In the genomic region with DNA sequence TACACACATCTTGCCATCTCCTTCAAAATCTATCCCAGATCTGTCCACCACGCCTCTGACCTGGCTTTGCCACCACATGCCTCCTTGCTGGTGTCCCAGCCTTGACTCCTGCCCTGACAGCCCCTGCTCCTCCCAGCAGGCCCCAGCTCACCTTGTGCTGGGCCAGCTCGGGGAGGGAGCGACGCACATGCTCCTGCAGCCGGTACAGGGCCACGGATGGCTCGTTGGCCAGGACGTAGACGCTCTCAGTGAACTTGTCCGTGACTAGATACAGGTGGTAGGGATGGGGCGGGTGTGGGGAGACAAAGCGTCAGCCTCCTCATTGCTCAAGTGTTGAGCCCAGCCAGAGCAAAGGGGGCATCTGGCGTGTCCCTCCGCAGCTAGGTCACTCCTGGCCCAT, we compare ENCODE assay signal across 23 cellular contexts. TPM values are rescaled to one million over a fixed set of nuclear protein-coding genes. Genes with fewer than 3 reads are reported as not detected.
DNase-seq lines count a peak whose midpoint lies in the region; ATAC-seq and TF ChIP-seq lines count a peak whose summit lies in the region.
"Had no signal": no experiment of that assay in that cellular context is flagged by ENCODE, and none has a peak within 500 bp of the region (broad histone marks: within the 10 kb centered on the region; RNA-seq: fewer than 3 reads in every experiment).

No MANE protein-coding gene starts in this region.

- no peak for ATAC-seq in activated B cell treated with CpG ODN at 0.5 μM for 24 hours (ENCODE audit: low read depth)
- ATAC-seq in lower lobe of right lung: no peak
- no peak for ATAC-seq in heart left ventricle

- intact Hi-C loops in activated B cell treated with CpG ODN at 0.5 μM for 24 hours (cut with micrococcal nuclease) (no loop called here), lower lobe of right lung (cut with DNase I) (no loop called here), thyroid gland (cut with DNase I) (no loop called here), ovary (cut with DNase I) (no loop called here), heart left ventricle (cut with DNase I) (loop anchor here in 1 of 10 donors (10.0 kb wide), 1 partner anchor 158 kb away; no protein-coding TSS in a partner anchor)

- H3K27me3 Mint-ChIP-seq in activated naive CD4-positive, alpha-beta T cell treated with anti-CD3 and anti-CD28 coated beads, Interleukin-2, amount 10 ng/mL, durations not matched to agents 7 days and 5 days: no peaks in the 10 kb centered on the region
- H3K27me3 Mint-ChIP-seq in activated B cell treated with CpG ODN at 0.5 μM for 24 hours (no peaks in the 10 kb centered on the region), type B pancreatic cell (no peaks in the 10 kb centered on the region)
- H3K27me3 Mint-ChIP-seq: naive thymus-derived CD4-positive, alpha-beta T cell had no signal

- H3K27ac ChIP-seq in lower lobe of right lung: peak overlapping the region; percentile 8
- H3K27ac ChIP-seq in thyroid gland: no peak overlapping the region
- no peak overlapping the region for H3K27ac ChIP-seq in ovary
- H3K27ac ChIP-seq in heart left ventricle: no peak overlapping the region
- H3K27ac ChIP-seq: left ventricle myocardium inferior, pancreas, suprapubic skin, vagina had no signal

- peaks cover 3% of the 10 kb centered on the region for H3K9me3 Mint-ChIP-seq in activated naive CD4-positive, alpha-beta T cell treated with anti-CD3 and anti-CD28 coated beads, Interleukin-2, amount 10 ng/mL, durations not matched to agents 7 days and 5 days
- H3K9me3 Mint-ChIP-seq in activated B cell treated with CpG ODN at 0.5 μM for 24 hours (peaks cover 3% of the 10 kb centered on the region), type B pancreatic cell (no peaks in the 10 kb centered on the region)
- H3K9me3 Mint-ChIP-seq: brain had no signal

- DNase-seq in activated naive CD4-positive, alpha-beta T cell treated with anti-CD3 and anti-CD28 coated beads, Interleukin-2, amount 10 ng/mL, durations not matched to agents 7 days and 5 days: no peak
- no peak for DNase-seq in activated naive CD4-positive, alpha-beta T cell treated with Interleukin-2 at 50 U/mL for 16 hours
- DNase-seq in activated B cell treated with CpG ODN at 0.5 μM for 24 hours (no peak), lower lobe of right lung (no peak), type B pancreatic cell (ENCODE audit: extremely low spot score, unreplicated experiment) (no peak), thyroid gland (no peak), ovary (no peak), heart left ventricle (no peak)
- DNase-seq: left ventricle myocardium inferior; MG63; midbrain; naive thymus-derived CD4-positive, alpha-beta T cell; NCI-H2029 treated with DMSO at 0.1 percent for 48 hours; NCI-H526; pancreas; retina; SW 1271; T-helper 9 cell had no signal

- no peaks in the 10 kb centered on the region for H3K9me3 ChIP-seq in lower lobe of right lung
- no peaks in the 10 kb centered on the region for H3K9me3 ChIP-seq in thyroid gland
- H3K9me3 ChIP-seq in ovary: no peaks in the 10 kb centered on the region
- H3K9me3 ChIP-seq in heart left ventricle: no peaks in the 10 kb centered on the region
- H3K9me3 ChIP-seq: left ventricle myocardium inferior, MG63, pancreas, suprapubic skin, vagina had no signal

- peaks cover 24% of the 10 kb centered on the region for H3K4me1 ChIP-seq in lower lobe of right lung
- H3K4me1 ChIP-seq in thyroid gland: peaks cover 16 to 26% of the 10 kb centered on the region in 2 donors
- peaks cover 4% of the 10 kb centered on the region for H3K4me1 ChIP-seq in ovary (ENCODE audit: insufficient read depth)
- H3K4me1 ChIP-seq in heart left ventricle: peaks cover 4 to 33% (median 24%) of the 10 kb centered on the region in 12 donors

- no peak for TF ChIP-seq POLR2A in thyroid gland (IDR thresholded peaks at IDR 0.05)
- no peak for TF ChIP-seq POLR2A in ovary (IDR thresholded peaks at IDR 0.05)
- TF ChIP-seq POLR2A in heart left ventricle (IDR thresholded peaks at IDR 0.05): no peak

- peaks cover 23% of the 10 kb centered on the region for H3K36me3 ChIP-seq in lower lobe of right lung
- peaks cover 6 to 12% of the 10 kb centered on the region in 2 donors for H3K36me3 ChIP-seq in thyroid gland
- H3K36me3 ChIP-seq in ovary: no peaks in the 10 kb centered on the region
- peaks cover 0 to 43% (median 24%) of the 10 kb centered on the region in 9 donors for H3K36me3 ChIP-seq in heart left ventricle
- H3K36me3 ChIP-seq: pancreas had no signal

- H3K27me3 ChIP-seq in lower lobe of right lung (ENCODE audit: low read depth) (no peaks in the 10 kb centered on the region), thyroid gland (no peaks in the 10 kb centered on the region), ovary (no peaks in the 10 kb centered on the region), heart left ventricle (no peaks in the 10 kb centered on the region)
- H3K27me3 ChIP-seq: MG63, pancreas, suprapubic skin, vagina had no signal

- H3K4me3 ChIP-seq in lower lobe of right lung: no peak overlapping the region
- no peak overlapping the region for H3K4me3 ChIP-seq in thyroid gland (replicated peaks in 1 of 3)
- no peak overlapping the region for H3K4me3 ChIP-seq in ovary
- H3K4me3 ChIP-seq in heart left ventricle: no peak overlapping the region
- H3K4me3 ChIP-seq: left ventricle myocardium inferior, MG63, pancreas, suprapubic skin, vagina had no signal

- POLR2A ChIA-PET in activated B cell treated with CpG ODN at 0.5 μM for 24 hours (lab: Charles Lee): no interaction called here

- CTCF ChIA-PET in activated naive CD4-positive, alpha-beta T cell treated with anti-CD3 and anti-CD28 coated beads, Interleukin-2, amount 10 ng/mL, durations not matched to agents 7 days and 5 days (lab: Charles Lee): no interaction called here
- CTCF ChIA-PET in activated B cell treated with CpG ODN at 0.5 μM for 24 hours (lab: Charles Lee): interaction anchor here (0.7 kb wide), 1 partner anchor 178 kb away, joined by 3 read pairs; no protein-coding TSS in a partner anchor

- TF ChIP-seq CTCF in activated B cell treated with CpG ODN at 0.5 μM for 24 hours (IDR thresholded peaks at IDR 0.05) (no peak), lower lobe of right lung (IDR thresholded peaks at IDR 0.05) (no peak), type B pancreatic cell (conservative IDR thresholded peaks at IDR 0.05) (no peak), thyroid gland (IDR thresholded peaks at IDR 0.05) (no peak), ovary (IDR thresholded peaks at IDR 0.05) (no peak), heart left ventricle (IDR thresholded peaks at IDR 0.05) (no peak)

- H3K27ac Mint-ChIP-seq in activated naive CD4-positive, alpha-beta T cell treated with anti-CD3 and anti-CD28 coated beads, Interleukin-2, amount 10 ng/mL, durations not matched to agents 7 days and 5 days: peak overlapping the region; percentile 28
- H3K27ac Mint-ChIP-seq in activated B cell treated with CpG ODN at 0.5 μM for 24 hours (peak overlapping the region; percentile 26), type B pancreatic cell (peak overlapping the region; percentile 34)

- H3K4me1 Mint-ChIP-seq in activated naive CD4-positive, alpha-beta T cell treated with anti-CD3 and anti-CD28 coated beads, Interleukin-2, amount 10 ng/mL, durations not matched to agents 7 days and 5 days: peaks cover 35% of the 10 kb centered on the region
- H3K4me1 Mint-ChIP-seq in activated B cell treated with CpG ODN at 0.5 μM for 24 hours (peaks cover 39% of the 10 kb centered on the region), type B pancreatic cell (ENCODE audit: unreplicated experiment) (peaks cover 6% of the 10 kb centered on the region)

- 92 to 93% methylated on average over 11 to 14 of the region's 14 CpGs for WGBS in thyroid gland, 2 donors
- WGBS in ovary, 3 donors: 90 to 94% (median 92%) methylated on average over 14 of the region's 14 CpGs
- 89 to 95% (median 93%) methylated on average over 14 of the region's 14 CpGs for WGBS in heart left ventricle, 4 donors

- no peak for TF ChIP-seq EP300 in ovary (IDR thresholded peaks at IDR 0.05)

- peaks cover 18% of the 10 kb centered on the region for H3K36me3 Mint-ChIP-seq in activated naive CD4-positive, alpha-beta T cell treated with anti-CD3 and anti-CD28 coated beads, Interleukin-2, amount 10 ng/mL, durations not matched to agents 7 days and 5 days
- H3K36me3 Mint-ChIP-seq in activated B cell treated with CpG ODN at 0.5 μM for 24 hours (ENCODE audit: low read depth) (peaks cover 43% of the 10 kb centered on the region), type B pancreatic cell (peaks cover 17% of the 10 kb centered on the region)

- H3K4me3 Mint-ChIP-seq in activated naive CD4-positive, alpha-beta T cell treated with anti-CD3 and anti-CD28 coated beads, Interleukin-2, amount 10 ng/mL, durations not matched to agents 7 days and 5 days: no peak overlapping the region
- no peak overlapping the region for H3K4me3 Mint-ChIP-seq in activated B cell treated with CpG ODN at 0.5 μM for 24 hours
- H3K4me3 Mint-ChIP-seq in type B pancreatic cell: peak overlapping the region; percentile 31
- H3K4me3 Mint-ChIP-seq: naive thymus-derived CD4-positive, alpha-beta T cell had no signal

RNA-seq across cellular contexts. Expression of gene BORCS8, which starts 5.2 kb away (rescaled TPM):
- 51.8 and 52.3 TPM in 2 replicates for total RNA-seq in activated B cell treated with CpG ODN at 0.5 μM for 24 hours
- 29.4 TPM for total RNA-seq in lower lobe of right lung
- total RNA-seq in type B pancreatic cell (ENCODE audit: low replicate concordance): 28.8 and 29.1 TPM in 2 replicates
- total RNA-seq in thyroid gland: 10 to 100 TPM; 15.4 to 38.7 (median 18.2) TPM
- 10 to 100 TPM in 6 of 7 donors, 1 to 10 TPM in 1; 5.4 to 19.0 (median 16.6) TPM for total RNA-seq in ovary
- polyA plus RNA-seq in ovary: 10 to 100 TPM in 1 of 2 donors, 1 to 10 TPM in 1; 5.7 to 13.1 TPM
- total RNA-seq in heart left ventricle: 10 to 100 TPM; 14.4 to 28.9 (median 22.7) TPM
- polyA plus RNA-seq in heart left ventricle: 10 to 100 TPM; 19.6 to 23.4 TPM

RNA-seq across cellular contexts. Expression of gene RFXANK, which starts 5.3 kb away (rescaled TPM):
- total RNA-seq in activated B cell treated with CpG ODN at 0.5 μM for 24 hours: 95.4 and 96.9 TPM in 2 replicates
- total RNA-seq in lower lobe of right lung: 67.0 TPM
- total RNA-seq in type B pancreatic cell (ENCODE audit: low replicate concordance): 79.7 and 103 TPM in 2 replicates
- 10 to 100 TPM; 32.5 to 87.8 (median 57.0) TPM for total RNA-seq in thyroid gland
- 10 to 100 TPM; 40.4 to 67.2 (median 58.4) TPM for total RNA-seq in ovary
- 10 to 100 TPM in 1 of 2 donors, 1 to 10 TPM in 1; 9.7 to 59.2 TPM for polyA plus RNA-seq in ovary
- 10 to 100 TPM; 26.5 to 45.7 (median 39.5) TPM for total RNA-seq in heart left ventricle
- polyA plus RNA-seq in heart left ventricle: 10 to 100 TPM; 55.2 to 71.9 TPM

RNA-seq across cellular contexts. Expression of gene NR2C2AP, which starts 16.5 kb away (rescaled TPM):
- 37.1 and 39.2 TPM in 2 replicates for total RNA-seq in activated B cell treated with CpG ODN at 0.5 μM for 24 hours
- 12.9 TPM for total RNA-seq in lower lobe of right lung
- total RNA-seq in type B pancreatic cell (ENCODE audit: low replicate concordance): 15.2 and 22.9 TPM in 2 replicates
- total RNA-seq in thyroid gland: 10 to 100 TPM in 1 of 4 donors, 1 to 10 TPM in 3; 6.6 to 16.8 (median 7.6) TPM
- total RNA-seq in ovary: 10 to 100 TPM; 12.5 to 24.4 (median 14.9) TPM
- polyA plus RNA-seq in ovary: 10 to 100 TPM in 1 of 2 donors, 1 to 10 TPM in 1; 8.8 to 27.2 TPM
- total RNA-seq in heart left ventricle: 10 to 100 TPM in 2 of 9 donors, 1 to 10 TPM in 7; 2.6 to 13.1 (median 5.7) TPM
- polyA plus RNA-seq in heart left ventricle: 10 to 100 TPM in 1 of 2 donors, 1 to 10 TPM in 1; 6.7 to 26.2 TPM

RNA-seq across cellular contexts. Expression of gene MEF2B, which starts 16.7 kb away (rescaled TPM):
- total RNA-seq in activated B cell treated with CpG ODN at 0.5 μM for 24 hours (11.7 and 15.5 TPM in 2 replicates), lower lobe of right lung (2.7 TPM), type B pancreatic cell (ENCODE audit: low replicate concordance) (1.5 and 1.6 TPM in 2 replicates), thyroid gland (1 to 10 TPM in 1 of 4 donors, under 1 TPM in 1, not detected in 2; 0.67 to 1.5 TPM), ovary (1 to 10 TPM in 4 of 7 donors, under 1 TPM in 2, not detected in 1; 0.46 to 3.6 (median 2.1) TPM), heart left ventricle (under 1 TPM in 8 of 9 donors, not detected in 1; 0.23 to 0.92 (median 0.49) TPM)
- polyA plus RNA-seq in ovary (1 to 10 TPM in 1 of 2 donors, under 1 TPM in 1; 0.35 to 1.1 TPM), heart left ventricle (under 1 TPM; 0.23 to 0.33 TPM)
- total RNA-seq: A172, glomerular endothelial cell, vagina had no signal

RNA-seq across cellular contexts. Expression of gene NCAN, which starts 25.0 kb away (rescaled TPM):
- total RNA-seq in activated B cell treated with CpG ODN at 0.5 μM for 24 hours: not detected in 2 replicates
- total RNA-seq in lower lobe of right lung: not detected
- 0.07 and 0.80 TPM in 2 replicates for total RNA-seq in type B pancreatic cell (ENCODE audit: low replicate concordance)
- under 1 TPM in 1 of 4 donors, not detected in 3; 0.44 TPM for total RNA-seq in thyroid gland
- not detected for total RNA-seq in ovary
- polyA plus RNA-seq in ovary: not detected
- not detected for total RNA-seq in heart left ventricle
- not detected for polyA plus RNA-seq in heart left ventricle
- total RNA-seq: A172, glomerular endothelial cell, left ventricle myocardium inferior, suprapubic skin, vagina had no signal
- polyA plus RNA-seq: naive thymus-derived CD4-positive, alpha-beta T cell had no signal
